ENCODE assay signal across 8 cellular contexts in the genomic region with DNA sequence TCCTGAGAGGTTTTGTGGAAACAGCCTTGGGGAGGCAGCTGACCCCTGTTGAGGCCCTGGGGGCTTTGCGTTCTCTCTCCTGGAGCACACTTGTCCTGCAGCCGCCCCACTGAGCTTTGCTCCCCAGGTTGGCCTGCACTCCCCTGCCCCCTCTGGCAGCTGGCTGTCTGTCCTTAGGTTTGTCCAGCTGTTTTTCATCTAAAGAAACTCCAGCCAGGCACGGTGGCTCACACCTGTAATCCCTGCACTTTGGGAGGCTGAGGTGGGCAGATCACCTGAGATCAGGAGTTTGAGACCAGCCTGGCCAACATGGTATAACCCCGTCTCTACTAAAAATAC. TPM values are rescaled to one million over a fixed set of nuclear protein-coding genes. Genes with fewer than 3 reads are reported as not detected.
DNase-seq lines count a peak whose midpoint lies in the region; ATAC-seq and TF ChIP-seq lines count a peak whose summit lies in the region.
"Not testable (repeated sequence)": the region's sequence is repeated elsewhere in the genome, so short reads cannot be mapped to it uniquely, and the experiment has no call there.

No MANE protein-coding gene starts in this region.

- peak; percentile 10; the same call in 2 of the 3 replicates for ATAC-seq in GM23338
- ATAC-seq in activated CD8-positive, alpha-beta memory T cell treated with anti-CD3 and anti-CD28 coated beads, Interleukin-2, amount 10 ng/mL, durations not matched to agents 7 days and 5 days; effector memory CD8-positive, alpha-beta T cell (replicated peaks); naive thymus-derived CD8-positive, alpha-beta T cell; natural killer cell treated with Interleukin-12 subunit alpha and Interleukin-12 subunit beta and Interleukin-15 and Interleukin-18, amount 100 ng/mL, for 72 hours: not testable (repeated sequence)

- peaks cover 7 to 13% (median 9%) of the 10 kb centered on the region in 3 donors for H3K4me1 Mint-ChIP-seq in CD8-positive, alpha-beta memory T cell
- H3K4me1 Mint-ChIP-seq in GM23338: peaks cover 15% of the 10 kb centered on the region; the same call in 2 of the 3 replicates
- H3K4me1 Mint-ChIP-seq in activated CD8-positive, alpha-beta memory T cell treated with anti-CD3 and anti-CD28 coated beads, Interleukin-2, amount 10 ng/mL, durations not matched to agents 7 days and 5 days: not testable (repeated sequence)
- H3K4me1 Mint-ChIP-seq in effector memory CD8-positive, alpha-beta T cell (ENCODE audit: low read depth in 2 of 2): peaks cover 5 to 11% of the 10 kb centered on the region in 2 donors
- peaks cover 3 to 13% (median 12%) of the 10 kb centered on the region in 4 donors for H3K4me1 Mint-ChIP-seq in naive thymus-derived CD8-positive, alpha-beta T cell
- peaks cover 10 to 14% of the 10 kb centered on the region in 2 donors for H3K4me1 Mint-ChIP-seq in natural killer cell treated with Interleukin-12 subunit alpha and Interleukin-12 subunit beta and Interleukin-15 and Interleukin-18, amount 100 ng/mL, for 72 hours (ENCODE audit: low read depth in 2 of 2)

- H2AFZ ChIP-seq in GM23338; Loucy (ENCODE audit: low read length): not testable (repeated sequence)

- CTCF ChIA-PET in CD8-positive, alpha-beta memory T cell (lab: Charles Lee): not testable (repeated sequence)
- CTCF ChIA-PET in activated CD8-positive, alpha-beta memory T cell treated with anti-CD3 and anti-CD28 coated beads, Interleukin-2, amount 10 ng/mL, durations not matched to agents 7 days and 5 days (lab: Charles Lee): interaction anchor here (0.8 kb wide), 2 partner anchors 15 to 34 kb away, joined by 3 to 4 read pairs; no protein-coding TSS in a partner anchor

- TF ChIP-seq CTCF in GM23338 (conservative IDR thresholded peaks at IDR 0.05; ENCODE audit: low read depth in 2 of 2); Loucy (conservative IDR thresholded peaks at IDR 0.05; ENCODE audit: low read length): not testable (repeated sequence)

- H3K4me2 ChIP-seq in GM23338; Loucy (ENCODE audit: low read depth, low read length, poor library complexity, severe bottlenecking): not testable (repeated sequence)

- H3K9me3 ChIP-seq in CD8-positive, alpha-beta memory T cell (ENCODE audit: low read length); Loucy (ENCODE audit: insufficient read depth, low read depth, low read length): not testable (repeated sequence)

- H3K9ac ChIP-seq in Loucy (ENCODE audit: low read depth, low read length, poor library complexity, severe bottlenecking): peak overlapping the region; percentile 25

- not testable (repeated sequence) for H3K27me3 ChIP-seq in CD8-positive, alpha-beta memory T cell (ENCODE audit: insufficient read depth, low read length, poor library complexity, severe bottlenecking); GM23338 (ENCODE audit: insufficient read depth); Loucy (ENCODE audit: insufficient read depth, low read length, poor library complexity, severe bottlenecking)

- not testable (repeated sequence) for H3F3A ChIP-seq in GM23338 (replicated peaks; ENCODE audit: low read depth); Loucy (ENCODE audit: low read depth)

- DNase-seq in CD8-positive, alpha-beta memory T cell; GM23338 (ENCODE audit: low spot score); activated CD8-positive, alpha-beta memory T cell treated with anti-CD3 and anti-CD28 coated beads, Interleukin-2, amount 10 ng/mL, durations not matched to agents 7 days and 5 days; effector memory CD8-positive, alpha-beta T cell; naive thymus-derived CD8-positive, alpha-beta T cell; natural killer cell treated with Interleukin-12 subunit alpha and Interleukin-12 subunit beta and Interleukin-15 and Interleukin-18, amount 100 ng/mL, for 72 hours (ENCODE audit: low spot score): not testable (repeated sequence)
- peak; percentile 25 for DNase-seq in islet precursor cell

- POLR2A ChIA-PET in CD8-positive, alpha-beta memory T cell (lab: Charles Lee); naive thymus-derived CD8-positive, alpha-beta T cell (lab: Charles Lee): not testable (repeated sequence)

- not testable (repeated sequence) for H3K4me1 ChIP-seq in CD8-positive, alpha-beta memory T cell (ENCODE audit: insufficient read depth, low read length); GM23338 (ENCODE audit: insufficient read depth)
- H3K4me1 ChIP-seq in Loucy (ENCODE audit: insufficient read depth, low read length, poor library complexity, severe bottlenecking): peaks cover 26% of the 10 kb centered on the region

- not testable (repeated sequence) for H3K79me2 ChIP-seq in GM23338 (replicated peaks; ENCODE audit: insufficient read depth); Loucy (ENCODE audit: insufficient read depth, low read length)

- H3K36me3 Mint-ChIP-seq in CD8-positive, alpha-beta memory T cell; GM23338 (ENCODE audit: low read depth); activated CD8-positive, alpha-beta memory T cell treated with anti-CD3 and anti-CD28 coated beads, Interleukin-2, amount 10 ng/mL, durations not matched to agents 7 days and 5 days; effector memory CD8-positive, alpha-beta T cell (ENCODE audit: insufficient read depth); natural killer cell treated with Interleukin-12 subunit alpha and Interleukin-12 subunit beta and Interleukin-15 and Interleukin-18, amount 100 ng/mL, for 72 hours: not testable (repeated sequence)
- H3K36me3 Mint-ChIP-seq in naive thymus-derived CD8-positive, alpha-beta T cell: peaks cover 0 to 11% (median 2%) of the 10 kb centered on the region in 3 donors

- not testable (repeated sequence) for H3K27me3 Mint-ChIP-seq in CD8-positive, alpha-beta memory T cell; GM23338 (ENCODE audit: insufficient read depth, low read depth, poor library complexity); activated CD8-positive, alpha-beta memory T cell treated with anti-CD3 and anti-CD28 coated beads, Interleukin-2, amount 10 ng/mL, durations not matched to agents 7 days and 5 days; effector memory CD8-positive, alpha-beta T cell; naive thymus-derived CD8-positive, alpha-beta T cell; natural killer cell treated with Interleukin-12 subunit alpha and Interleukin-12 subunit beta and Interleukin-15 and Interleukin-18, amount 100 ng/mL, for 72 hours

- H3K9me2 ChIP-seq in GM23338 (ENCODE audit: insufficient read depth); Loucy (replicated peaks; ENCODE audit: low read depth, low read length): not testable (repeated sequence)

- peak overlapping the region in 5 of 8 donors; percentile 9 to 95 (median 89) for H3K27ac Mint-ChIP-seq in CD8-positive, alpha-beta memory T cell
- H3K27ac Mint-ChIP-seq in GM23338: not testable (repeated sequence)
- H3K27ac Mint-ChIP-seq in activated CD8-positive, alpha-beta memory T cell treated with anti-CD3 and anti-CD28 coated beads, Interleukin-2, amount 10 ng/mL, durations not matched to agents 7 days and 5 days: peak overlapping the region; percentile 24
- peak overlapping the region; percentile 86 to 95 for H3K27ac Mint-ChIP-seq in effector memory CD8-positive, alpha-beta T cell
- H3K27ac Mint-ChIP-seq in naive thymus-derived CD8-positive, alpha-beta T cell: peak overlapping the region in 6 of 10 donors; percentile 27 to 94 (median 76)
- peak overlapping the region; percentile 85 to 96 for H3K27ac Mint-ChIP-seq in natural killer cell treated with Interleukin-12 subunit alpha and Interleukin-12 subunit beta and Interleukin-15 and Interleukin-18, amount 100 ng/mL, for 72 hours

- not testable (repeated sequence) for H4K20me1 ChIP-seq in GM23338 (replicated peaks; ENCODE audit: insufficient read depth); Loucy (ENCODE audit: insufficient read depth, low read length, poor library complexity, severe bottlenecking)

- H3K36me3 ChIP-seq in CD8-positive, alpha-beta memory T cell (ENCODE audit: insufficient read depth, low read length); GM23338 (ENCODE audit: insufficient read depth); Loucy (ENCODE audit: insufficient read depth, low read length): not testable (repeated sequence)

- H3K4me3 Mint-ChIP-seq in CD8-positive, alpha-beta memory T cell; GM23338; activated CD8-positive, alpha-beta memory T cell treated with anti-CD3 and anti-CD28 coated beads, Interleukin-2, amount 10 ng/mL, durations not matched to agents 7 days and 5 days; naive thymus-derived CD8-positive, alpha-beta T cell; natural killer cell treated with Interleukin-12 subunit alpha and Interleukin-12 subunit beta and Interleukin-15 and Interleukin-18, amount 100 ng/mL, for 72 hours: not testable (repeated sequence)
- H3K4me3 Mint-ChIP-seq in effector memory CD8-positive, alpha-beta T cell: peak overlapping the region in 1 of 2 donors; percentile 47

- H3K9me3 Mint-ChIP-seq in CD8-positive, alpha-beta memory T cell; GM23338; activated CD8-positive, alpha-beta memory T cell treated with anti-CD3 and anti-CD28 coated beads, Interleukin-2, amount 10 ng/mL, durations not matched to agents 7 days and 5 days (ENCODE audit: low read depth); effector memory CD8-positive, alpha-beta T cell; naive thymus-derived CD8-positive, alpha-beta T cell; natural killer cell treated with Interleukin-12 subunit alpha and Interleukin-12 subunit beta and Interleukin-15 and Interleukin-18, amount 100 ng/mL, for 72 hours: not testable (repeated sequence)

- H3K27ac ChIP-seq in CD8-positive, alpha-beta memory T cell (ENCODE audit: low read depth, low read length); GM23338 (ENCODE audit: low read depth): not testable (repeated sequence)

- not testable (repeated sequence) for H3K4me3 ChIP-seq in CD8-positive, alpha-beta memory T cell (ENCODE audit: low read length); GM23338; Loucy (ENCODE audit: low read length, poor library complexity, severe bottlenecking)

RNA-seq across cellular contexts. Expression of a gene that starts 21.5 kb away (rescaled TPM):
- 10 to 100 TPM; 41.8 to 41.9 TPM for total RNA-seq in CD8-positive, alpha-beta memory T cell
- 25.9 TPM for polyA plus RNA-seq in CD8-positive, alpha-beta memory T cell
- 18.9 and 23.9 TPM in 2 replicates for total RNA-seq in GM23338 (2014; rRNA removed; shearing (Covaris generic))
- 21.5 and 23.8 TPM in 2 replicates for polyA plus RNA-seq in GM23338 (2016; fragmentation: Nextera tagmentation; extraction: Ambion mirVana)
- total RNA-seq in activated CD8-positive, alpha-beta memory T cell treated with anti-CD3 and anti-CD28 coated beads, Interleukin-2, amount 10 ng/mL, durations not matched to agents 7 days and 5 days: 10 to 100 TPM; 34.5 to 35.6 TPM
- total RNA-seq in naive thymus-derived CD8-positive, alpha-beta T cell: 10 to 100 TPM; 53.3 TPM
- 10 to 100 TPM; 23.3 to 35.7 (median 26.1) TPM for polyA plus RNA-seq in naive thymus-derived CD8-positive, alpha-beta T cell
- total RNA-seq in natural killer cell treated with Interleukin-12 subunit alpha and Interleukin-12 subunit beta and Interleukin-15 and Interleukin-18, amount 100 ng/mL, for 72 hours: 10 to 100 TPM; 50.2 to 63.3 TPM
